8 cellular contexts compared by ENCODE assay signal in genomic region chr4:173333658-173334084, GRCh38. TPM values are rescaled to one million over a fixed set of nuclear protein-coding genes. Genes with fewer than 3 reads are reported as not detected.
A peak's percentile ranks its signal among the peaks of the same experiment; 100 is the strongest.
DNase-seq lines count a peak whose midpoint lies in the region; ATAC-seq and TF ChIP-seq lines count a peak whose summit lies in the region.

No MANE protein-coding gene starts in this region.

- no peaks in the 10 kb centered on the region for H3K4me1 ChIP-seq in mesenchymal stem cell (ENCODE audit: control insufficient read depth, insufficient read depth, low read depth, low read length)

- H3K27me3 ChIP-seq in mesenchymal stem cell (ENCODE audit: control insufficient read depth in 1 of 2, insufficient read depth in 1 of 2, low read length in 2 of 2): no peaks in the 10 kb centered on the region

- 1% methylated on average over 41 of the region's 53 CpGs for WGBS in mesenchymal stem cell

- peak overlapping the region; percentile 86 for H2BK15ac ChIP-seq in mesenchymal stem cell (ENCODE audit: low read depth, poor library complexity, severe bottlenecking)

- CTCF ChIA-PET in WTC11 (lab: Charles Lee): interaction anchor here (1.0 to 3.4 kb wide), 8 partner anchors 12 to 320 kb away, joined by 3 to 23 read pairs (median 4); no protein-coding TSS in a partner anchor

- peak overlapping the region; percentile 95 to 97 for H3K4me3 ChIP-seq in mesenchymal stem cell (ENCODE audit: insufficient read depth in 1 of 2, low read depth in 1 of 2, low read length in 2 of 2)

- peak overlapping the region in 1 of 2 experiments; percentile 89 for H3K14ac ChIP-seq in mesenchymal stem cell (ENCODE audit: low read length in 2 of 2)

- H3K4me3 Mint-ChIP-seq in WTC11: peak overlapping the region; percentile 97

- H3K9me3 Mint-ChIP-seq in WTC11: no peaks in the 10 kb centered on the region

- peak overlapping the region; percentile 79 to 99 for H3K23ac ChIP-seq in mesenchymal stem cell (ENCODE audit: low read length in 2 of 2)

- H3K27me3 Mint-ChIP-seq in WTC11 (ENCODE audit: low read depth): no peaks in the 10 kb centered on the region

- peak overlapping the region; percentile 97 for H4K8ac ChIP-seq in mesenchymal stem cell (ENCODE audit: low read length)

- H2BK5ac ChIP-seq in mesenchymal stem cell (ENCODE audit: low read depth, low read length, poor library complexity, severe bottlenecking): no peak overlapping the region

- H3K36me3 Mint-ChIP-seq in WTC11: peaks cover 46% of the 10 kb centered on the region

- peak overlapping the region; percentile 88 for H2AFZ ChIP-seq in mesenchymal stem cell (ENCODE audit: low read depth, low read length)

- ATAC-seq in HG03354 (IDR thresholded peaks at IDR 0.05; ENCODE audit: poor library complexity, severe bottlenecking, unreplicated experiment) (peak; percentile 3), WTC11 (no peak)

- H3K18ac ChIP-seq in mesenchymal stem cell (ENCODE audit: low read depth in 1 of 2, low read length in 2 of 2): peak overlapping the region; percentile 93 to 99

- peaks cover 35% of the 10 kb centered on the region for H3K4me1 Mint-ChIP-seq in WTC11

- H3K4me2 ChIP-seq in mesenchymal stem cell (ENCODE audit: low read length, poor library complexity, severe bottlenecking): peak overlapping the region; percentile 95

- DNase-seq in NCI-H510A (lab: John Stamatoyannopoulos, UW) (peak; percentile 36), NCI-H510A treated with DMSO at 0.1 percent for 48 hours (lab: John Stamatoyannopoulos, UW) (no peak), WTC11 (ENCODE audit: low spot score) (peak; percentile 35), mesenchymal stem cell (no peak), SHP77 (lab: John Stamatoyannopoulos, UW) (no peak)
- DNase-seq in effector CD4-positive, alpha-beta T cell: peak; percentile 35
- DNase-seq in stimulated activated CD8-positive, alpha-beta memory T cell treated with anti-CD3 and anti-CD28 coated beads, Interleukin-2, amount 100 ng/mL, for 1 hour (ENCODE audit: low read depth in 2 of 2): peak; percentile 6 to 23

- H3K27ac ChIP-seq in mesenchymal stem cell (ENCODE audit: low read length, poor library complexity, severe bottlenecking): peak overlapping the region; percentile 96

- no peak for TF ChIP-seq CTCF in WTC11 (IDR thresholded peaks at IDR 0.05)

- H3K79me1 ChIP-seq in mesenchymal stem cell (replicated peaks; ENCODE audit: low read length, poor library complexity, severe bottlenecking): no peaks in the 10 kb centered on the region

- peaks cover 2 to 37% of the 10 kb centered on the region in 2 experiments for H3K36me3 ChIP-seq in mesenchymal stem cell (ENCODE audit: control insufficient read depth in 1 of 2, insufficient read depth in 2 of 2, low read depth in 1 of 2, low read length in 2 of 2)

- H2AK5ac ChIP-seq in mesenchymal stem cell (ENCODE audit: low read length, severe bottlenecking): no peak overlapping the region

- H3K4ac ChIP-seq in mesenchymal stem cell (ENCODE audit: low read depth in 1 of 2, low read length in 2 of 2): peak overlapping the region; percentile 81 to 97

- peak overlapping the region; percentile 100 for H3K27ac Mint-ChIP-seq in WTC11

- peak overlapping the region; percentile 100 for H3K9ac ChIP-seq in mesenchymal stem cell (ENCODE audit: low read length)

- peak overlapping the region; percentile 84 for H4K91ac ChIP-seq in mesenchymal stem cell (ENCODE audit: low read length)

- peak overlapping the region; percentile 87 for H2BK120ac ChIP-seq in mesenchymal stem cell (ENCODE audit: low read depth, low read length)

- POLR2A ChIA-PET in WTC11 (lab: Charles Lee): interaction anchor here (0.9 to 4.5 kb wide), 7 partner anchors 21 to 320 kb away, joined by 3 to 109 read pairs (median 12); partner anchors contain the start of gene SAP30

- peak overlapping the region in 1 of 2 experiments; percentile 63 for H2BK12ac ChIP-seq in mesenchymal stem cell (ENCODE audit: low read length in 2 of 2)

- H3K9me3 ChIP-seq in mesenchymal stem cell (ENCODE audit: control insufficient read depth, low read length): no peaks in the 10 kb centered on the region

TF ChIP-seq in WTC11, 78 proteins besides CTCF, POLR2A, EP300 and RAD21:
- TF ChIP-seq ZNF263 (CRISPR knock-in tag; IDR thresholded peaks at IDR 0.05; ENCODE audit: low read depth) (peak; percentile 86), RORB (CRISPR knock-in tag; IDR thresholded peaks at IDR 0.05) (no peak), PRRX2 (CRISPR knock-in tag; IDR thresholded peaks at IDR 0.05) (no peak), CREM (CRISPR knock-in tag; IDR thresholded peaks at IDR 0.05) (no peak)

RNA-seq across cellular contexts. Expression of gene HMGB2, which starts 0.5 kb away (rescaled TPM):
- total RNA-seq in WTC11 (2021): 279 to 294 TPM (median 288 TPM) in 3 replicates
- 27.3 TPM for polyA plus RNA-seq in mesenchymal stem cell (2013, experiment 1 of 2)
- 28.6 TPM for polyA plus RNA-seq in mesenchymal stem cell (2013, experiment 2 of 2)

RNA-seq across cellular contexts. Expression of gene SAP30, which starts 37.1 kb away (rescaled TPM):
- 20.0 to 21.1 TPM (median 20.0 TPM) in 3 replicates for total RNA-seq in WTC11 (2021)
- polyA plus RNA-seq in mesenchymal stem cell (2013, experiment 1 of 2): 8.2 TPM
- polyA plus RNA-seq in mesenchymal stem cell (2013, experiment 2 of 2): 9.6 TPM

Comparison
In these comparisons a context has a peak if more than half of its experiments do, and no peak if none do; other contexts are left out.
1. DNase-seq: peak in NCI-H510A (single experiment), WTC11 (single experiment), effector CD4-positive, alpha-beta T cell (single experiment) and stimulated activated CD8-positive, alpha-beta memory T cell treated with anti-CD3 and anti-CD28 coated beads, Interleukin-2, amount 100 ng/mL, for 1 hour (2 of 2); none in NCI-H510A treated with DMSO at 0.1 percent for 48 hours (single experiment), mesenchymal stem cell (single experiment) and SHP77 (0 of 2).